Comparison of ENCODE assay signal across 7 cellular contexts in the genomic region with DNA sequence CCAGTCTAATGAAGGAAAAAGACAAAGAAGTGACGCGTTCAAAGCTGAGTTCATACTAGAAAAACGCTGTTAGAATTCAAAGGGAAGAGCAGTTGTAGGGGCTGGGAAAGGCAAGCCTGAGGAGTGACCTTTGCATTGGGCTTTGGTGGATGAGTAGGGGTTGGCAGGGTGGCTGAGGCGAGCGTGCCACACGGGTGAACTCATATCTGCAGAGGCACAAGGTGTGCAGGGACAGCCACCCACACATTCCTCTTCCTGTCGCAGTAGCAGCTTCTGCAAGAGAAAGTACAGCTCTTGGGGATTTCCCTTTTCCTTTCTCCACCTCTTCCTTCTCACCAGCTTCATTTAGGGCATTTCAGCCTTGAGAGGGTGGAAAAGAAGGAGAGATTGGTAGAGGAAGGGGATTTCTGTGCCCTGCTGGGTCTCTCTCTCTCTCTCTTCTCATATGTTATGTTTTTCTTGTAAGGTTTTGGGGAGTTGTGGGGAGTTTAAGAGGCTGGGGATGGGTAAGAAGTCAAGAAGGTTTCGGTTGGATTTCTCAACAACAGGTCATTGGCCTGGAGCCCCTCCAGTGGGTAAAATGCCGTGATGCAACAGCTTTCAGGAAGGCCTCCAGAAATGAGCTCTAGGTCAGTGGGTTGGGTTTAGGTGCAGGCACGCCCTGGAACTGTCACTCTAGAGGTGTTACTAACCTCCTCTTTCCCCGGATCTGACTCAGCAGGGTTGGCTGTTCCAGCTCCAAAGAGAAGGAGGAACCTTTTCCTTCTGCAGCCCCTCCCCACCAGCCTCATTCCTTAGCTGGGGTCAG. TPM values are rescaled to one million over a fixed set of nuclear protein-coding genes. Genes with fewer than 3 reads are reported as not detected.
A peak's percentile ranks its signal among the peaks of the same experiment; 100 is the strongest.
DNase-seq lines count a peak whose midpoint lies in the region; ATAC-seq and TF ChIP-seq lines count a peak whose summit lies in the region.

No MANE protein-coding gene starts in this region.

- peaks cover 40% of the 10 kb centered on the region for H3K36me3 ChIP-seq in PC-3 (ENCODE audit: low read depth, low read length)

- no peaks in the 10 kb centered on the region for H3K9me3 Mint-ChIP-seq in activated T-helper 2 cell treated with anti-CD3 and anti-CD28 coated beads, Interferon-gamma antibody, Interleukin-2, Interleukin-4, amounts not matched to agents 10 μg/mL and 5 μg/mL and 100 μg/mL, durations not matched to agents 14 hours and 24 hours and 36 hours

- no peaks in the 10 kb centered on the region for H3K9me2 ChIP-seq in PC-3 (replicated peaks; ENCODE audit: low read length)

- H3K27ac Mint-ChIP-seq in activated T-helper 2 cell treated with anti-CD3 and anti-CD28 coated beads, Interferon-gamma antibody, Interleukin-2, Interleukin-4, amounts not matched to agents 10 μg/mL and 5 μg/mL and 100 μg/mL, durations not matched to agents 14 hours and 24 hours and 36 hours = peak overlapping the region; percentile 95

- no peaks in the 10 kb centered on the region for H3K27me3 Mint-ChIP-seq in activated T-helper 2 cell treated with anti-CD3 and anti-CD28 coated beads, Interferon-gamma antibody, Interleukin-2, Interleukin-4, amounts not matched to agents 10 μg/mL and 5 μg/mL and 100 μg/mL, durations not matched to agents 14 hours and 24 hours and 36 hours (ENCODE audit: low read depth)

- peaks cover 29% of the 10 kb centered on the region for H3F3A ChIP-seq in PC-3 (ENCODE audit: low read length, unreplicated experiment)

- peak overlapping the region; percentile 82 for H3K9ac ChIP-seq in PC-3 (ENCODE audit: low read length)

- H3K36me3 Mint-ChIP-seq in activated T-helper 2 cell treated with anti-CD3 and anti-CD28 coated beads, Interferon-gamma antibody, Interleukin-2, Interleukin-4, amounts not matched to agents 10 μg/mL and 5 μg/mL and 100 μg/mL, durations not matched to agents 14 hours and 24 hours and 36 hours (ENCODE audit: low read depth) = peaks cover 20% of the 10 kb centered on the region

- peak overlapping the region; percentile 8; the same call in 1 of the 2 replicates for H3K4me3 ChIP-seq in PC-3 (ENCODE audit: low read length)

- peak overlapping the region; percentile 99 for H3K27ac ChIP-seq in PC-3 (ENCODE audit: low read length)

- H4K20me1 ChIP-seq in PC-3 (ENCODE audit: low read length) = no peaks in the 10 kb centered on the region

- peaks cover 51% of the 10 kb centered on the region for H3K4me1 Mint-ChIP-seq in activated T-helper 2 cell treated with anti-CD3 and anti-CD28 coated beads, Interferon-gamma antibody, Interleukin-2, Interleukin-4, amounts not matched to agents 10 μg/mL and 5 μg/mL and 100 μg/mL, durations not matched to agents 14 hours and 24 hours and 36 hours (ENCODE audit: low read depth)

- CTCF ChIA-PET in PC-3 (lab: Charles Lee) = interaction anchor here (0.6 to 1.9 kb wide), 16 partner anchors 18 to 436 kb away, joined by 3 to 14 read pairs (median 4); a partner anchor contains a TSS

- peak overlapping the region; percentile 73 for H3K4me2 ChIP-seq in PC-3 (ENCODE audit: low read length)

- no peak overlapping the region for H2AFZ ChIP-seq in PC-3 (ENCODE audit: low read length)

- POLR2A ChIA-PET in PC-3 (lab: Charles Lee; ENCODE audit: unreplicated experiment) = interaction anchor here (0.5 to 1.3 kb wide), 5 partner anchors 18 to 265 kb away, joined by 3 to 6 read pairs (median 5); no protein-coding TSS in a partner anchor

- no peaks in the 10 kb centered on the region for H3K27me3 ChIP-seq in PC-3 (ENCODE audit: low read length)

- H3K4me1 ChIP-seq in PC-3 (ENCODE audit: insufficient read depth, low read length) = peaks cover 64% of the 10 kb centered on the region

- DNase-seq in PC-3 (peak; percentile 96), Right ventricle myocardium inferior (ENCODE audit: missing footprints) (peak; percentile 73), retina (no peak)
- DNase-seq in activated T-helper 2 cell treated with anti-CD3 and anti-CD28 coated beads, Interferon-gamma antibody, Interleukin-2, Interleukin-4, amounts not matched to agents 10 μg/mL and 5 μg/mL and 100 μg/mL, durations not matched to agents 14 hours and 24 hours and 36 hours (ENCODE audit: low spot score) = peak; percentile 47
- DNase-seq in stimulated activated CD4-positive, alpha-beta T cell treated with anti-CD3 and anti-CD28 coated beads, Interleukin-15, amount 100 ng/mL, for 48 hours (ENCODE audit: low read depth in 2 of 2) = peak; percentile 71 to 72

- BruUV-seq in PC-3 (replicated peaks; lab: Mats Ljungman, UMichigan) = TSS peak; percentile 85

- no peaks in the 10 kb centered on the region for H3K9me3 ChIP-seq in PC-3 (ENCODE audit: low read length)

- intact Hi-C loops in PC-3 (cut with micrococcal nuclease) (loop anchor here (1.0 to 5.0 kb wide), 3 partner anchors 71 to 284 kb away; no protein-coding TSS in a partner anchor), Right ventricle myocardium inferior (cut with DNase I) (loop anchor here (2.0 to 5.0 kb wide), 3 partner anchors 79 to 266 kb away; no protein-coding TSS in a partner anchor)
- intact Hi-C loops in activated T-helper 2 cell treated with anti-CD3 and anti-CD28 coated beads, Interferon-gamma antibody, Interleukin-2, Interleukin-4, amounts not matched to agents 10 μg/mL and 5 μg/mL and 100 μg/mL, durations not matched to agents 14 hours and 24 hours and 36 hours (cut with micrococcal nuclease) = loop anchor here (1.0 to 2.0 kb wide), 5 partner anchors 25 to 284 kb away; a partner anchor contains a TSS

- ATAC-seq in GM18867 (IDR thresholded peaks at IDR 0.05; ENCODE audit: unreplicated experiment) (peak; percentile 42), HG03025 (IDR thresholded peaks at IDR 0.05; ENCODE audit: low FRiP score, unreplicated experiment) (peak; percentile 44), PC-3 (peak; percentile 71), Right ventricle myocardium inferior (peak; percentile 18)

- peak overlapping the region; percentile 76 for H3K4me3 Mint-ChIP-seq in activated T-helper 2 cell treated with anti-CD3 and anti-CD28 coated beads, Interferon-gamma antibody, Interleukin-2, Interleukin-4, amounts not matched to agents 10 μg/mL and 5 μg/mL and 100 μg/mL, durations not matched to agents 14 hours and 24 hours and 36 hours (ENCODE audit: low read depth)

- H3K79me2 ChIP-seq in PC-3 (ENCODE audit: low read length) = peaks cover 73% of the 10 kb centered on the region

- no peak for TF ChIP-seq CTCF in PC-3 (conservative IDR thresholded peaks at IDR 0.05; ENCODE audit: low read depth, low read length)

RNA-seq across cellular contexts. Expression of a gene that starts 40.1 kb away (rescaled TPM):
- 712 and 714 TPM in 2 replicates for total RNA-seq in PC-3 (2014; rRNA removed)
- 161 and 164 TPM in 2 replicates for total RNA-seq in activated T-helper 2 cell treated with anti-CD3 and anti-CD28 coated beads, Interferon-gamma antibody, Interleukin-2, Interleukin-4, amounts not matched to agents 10 μg/mL and 5 μg/mL and 100 μg/mL, durations not matched to agents 14 hours and 24 hours and 36 hours
- 37.2 TPM for total RNA-seq in Right ventricle myocardium inferior

Comparison
In these comparisons a context has a peak if more than half of its experiments do, and no peak if none do; other contexts are left out.
1. ATAC-seq: peak in every context shown above with its lines; median percentile 71 in PC-3; 44 in HG03025; 42 in GM18867; 18 in Right ventricle myocardium inferior.